Comparison of ENCODE assay signal across 25 cellular contexts in genomic region chr10:129385600-129385999, GRCh38.
"Had no signal": no experiment of that assay in that cellular context is flagged by ENCODE, and none has a peak within 500 bp of the region (broad histone marks: within the 10 kb centered on the region; RNA-seq: fewer than 3 reads in every experiment).

No MANE protein-coding gene starts in this region.

- H3K27me3 ChIP-seq: esophagus muscularis mucosa, foreskin keratinocyte, heart left ventricle, hepatocyte, left lung, neutrophil, pancreas, right lobe of liver, suprapubic skin, transverse colon had no signal

- H3K27ac ChIP-seq: epithelial cell of prostate, esophagus muscularis mucosa, foreskin keratinocyte, gastroesophageal sphincter, heart left ventricle, hepatocyte, left lung, neutrophil, pancreas, right lobe of liver, suprapubic skin, transverse colon had no signal

- H3K4me1 ChIP-seq: esophagus muscularis mucosa, foreskin keratinocyte, gastroesophageal sphincter, heart left ventricle, left lung, pancreas, suprapubic skin, transverse colon had no signal

- DNase-seq: cerebellar nuclear complex; cortex of kidney; effector CD4-positive, alpha-beta T cell; heart left ventricle; left cardiac atrium; left lung; mucosa of descending colon; naive B cell; pancreas; right lobe of liver; small intestine; stimulated activated CD4-positive, alpha-beta T cell treated with anti-CD3 and anti-CD28 coated beads, Interleukin-15, amount 100 ng/mL, for 24 hours; stimulated activated CD4-positive, alpha-beta T cell treated with anti-CD3 and anti-CD28 coated beads, Interleukin-2, amount 100 ng/mL, for 48 hours; stimulated activated CD8-positive, alpha-beta memory T cell treated with anti-CD3 and anti-CD28 coated beads, Interleukin-4, amount 100 ng/mL, for 48 hours; stimulated activated naive CD4-positive, alpha-beta T cell; stimulated activated naive CD8-positive, alpha-beta T cell treated with anti-CD3 and anti-CD28 coated beads, Interleukin-15, amount 100 ng/mL, for 72 hours; transverse colon had no signal

- H3K9me3 ChIP-seq: esophagus muscularis mucosa, gastroesophageal sphincter, heart left ventricle, left lung, mucosa of descending colon, neutrophil, pancreas, right lobe of liver, suprapubic skin, transverse colon had no signal

- H3K4me3 ChIP-seq: esophagus muscularis mucosa, gastroesophageal sphincter, heart left ventricle, hepatocyte, left lung, mucosa of descending colon, pancreas, right lobe of liver, suprapubic skin, transverse colon had no signal

- ATAC-seq: foreskin keratinocyte; gastroesophageal sphincter; heart left ventricle; left cardiac atrium; left lung; mucosa of descending colon; natural killer cell treated with Interleukin-12 subunit alpha and Interleukin-12 subunit beta and Interleukin-15 and Interleukin-18, amount 100 ng/mL, for 72 hours; pancreas; stimulated activated naive CD8-positive, alpha-beta T cell treated with anti-CD3 and anti-CD28 coated beads, Interleukin-15, amount 100 ng/mL, for 72 hours had no signal

- H3K36me3 ChIP-seq: esophagus muscularis mucosa, gastroesophageal sphincter, heart left ventricle, left lung, neutrophil, pancreas, right lobe of liver, suprapubic skin, transverse colon had no signal
